In the genomic region with DNA sequence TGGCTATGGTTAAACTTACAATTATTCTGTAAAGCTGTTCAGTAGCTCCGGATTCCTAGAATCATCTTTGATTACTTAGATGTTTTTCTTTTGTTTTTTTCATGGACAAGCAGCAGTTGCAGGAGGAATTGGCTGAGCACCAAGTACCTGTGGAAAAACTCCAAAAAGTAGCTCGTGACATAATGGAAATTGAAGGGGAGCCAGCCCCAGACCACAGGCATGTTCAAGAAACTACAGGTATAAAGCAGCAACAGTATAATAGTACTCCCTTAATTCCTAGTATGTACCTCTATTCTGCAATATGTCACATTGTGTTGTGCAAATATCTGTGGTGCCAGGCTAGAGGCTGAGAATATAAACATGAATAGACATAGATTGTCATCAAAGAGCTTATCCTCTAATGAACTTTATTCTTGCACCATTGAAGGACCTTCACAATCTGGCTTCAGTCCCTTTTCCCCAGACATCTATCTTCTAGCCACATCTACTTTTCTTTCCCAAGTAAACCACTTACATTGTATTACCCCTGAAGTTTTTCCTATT, we compare ENCODE assay signal across 18 cellular contexts.
DNase-seq lines count a peak whose midpoint lies in the region; ATAC-seq and TF ChIP-seq lines count a peak whose summit lies in the region.
"Had no signal": no experiment of that assay in that cellular context is flagged by ENCODE, and none has a peak within 500 bp of the region (broad histone marks: within the 10 kb centered on the region; RNA-seq: fewer than 3 reads in every experiment).

No MANE protein-coding gene starts in this region.

- H3K9me3 ChIP-seq in prostate gland = no peaks in the 10 kb centered on the region
- H3K9me3 ChIP-seq: HAP-1 had no signal

- WGBS in prostate gland = 13% methylated on average over 2 of the region's 2 CpGs

- no peak for TF ChIP-seq CTCF in prostate gland (IDR thresholded peaks at IDR 0.05)
- no peak for TF ChIP-seq CTCF in GM13977 (IDR thresholded peaks at IDR 0.05; ENCODE audit: extremely low read depth, insufficient read depth, missing control alignments)

- TF ChIP-seq POLR2A in prostate gland (IDR thresholded peaks at IDR 0.05) = no peak

- H3K4me1 ChIP-seq in prostate gland (replicated peaks) = peaks cover 4% of the 10 kb centered on the region
- H3K4me1 ChIP-seq: HAP-1 had no signal

- H3K27me3 ChIP-seq in prostate gland (replicated peaks; ENCODE audit: insufficient read depth) = no peaks in the 10 kb centered on the region

- H3K36me3 ChIP-seq in prostate gland = peaks cover 7 to 9% of the 10 kb centered on the region in 2 donors
- H3K36me3 ChIP-seq: HAP-1 had no signal

- in situ Hi-C loops in GM13977 (cut with MboI; ENCODE audit: low pct_unique_long_range_greater_than_20kb, low sequenced_read_pairs, unreplicated experiment) = no loop called here

- peak overlapping the region; percentile 34 to 46 for H3K27ac ChIP-seq in prostate gland
- H3K27ac ChIP-seq: 22Rv1, skin epidermis had no signal

- intact Hi-C loops in prostate gland (cut with DNase I) = no loop called here

- no peak overlapping the region for H3K4me3 ChIP-seq in prostate gland
- H3K4me3 ChIP-seq: HAP-1, skin epidermis had no signal

- no peak for ATAC-seq in HG03469 (IDR thresholded peaks at IDR 0.05; ENCODE audit: unreplicated experiment)

- DNase-seq in NCI-H2029 (lab: John Stamatoyannopoulos, UW) (peak; percentile 55), NCI-H2029 treated with DMSO at 0.1 percent for 48 hours (lab: John Stamatoyannopoulos, UW) (no peak), M059J (ENCODE audit: low read depth) (peak; percentile 36), cerebellum (ENCODE audit: low spot score) (peak; percentile 39), prostate gland (ENCODE audit: low spot score) (peak; percentile 54), NCI-H446 treated with DMSO at 0.1 percent for 48 hours (lab: John Stamatoyannopoulos, UW) (no peak), GM13977 (ENCODE audit: low spot score) (no peak)
- DNase-seq: activated CD4-positive, alpha-beta T cell treated with anti-CD3 and anti-CD28 coated beads for 4 hours; DMS79; mesendoderm; NCI-H1417; NCI-H526 treated with DMSO at 0.1 percent for 48 hours; nephron progenitor cell; stimulated activated CD4-positive, alpha-beta T cell treated with anti-CD3 and anti-CD28 coated beads, Interleukin-4, amount 100 ng/mL, for 1 hour had no signal

Comparison
In these comparisons a context has a peak if more than half of its experiments do, and no peak if none do; other contexts are left out.
1. DNase-seq: peak in NCI-H2029 (single experiment), M059J (single experiment), cerebellum (single experiment) and prostate gland (single experiment); none in NCI-H2029 treated with DMSO at 0.1 percent for 48 hours (single experiment), NCI-H446 treated with DMSO at 0.1 percent for 48 hours (single experiment) and GM13977 (single experiment).